Comparison of ENCODE assay signal across 1 cellular context in the genomic region with DNA sequence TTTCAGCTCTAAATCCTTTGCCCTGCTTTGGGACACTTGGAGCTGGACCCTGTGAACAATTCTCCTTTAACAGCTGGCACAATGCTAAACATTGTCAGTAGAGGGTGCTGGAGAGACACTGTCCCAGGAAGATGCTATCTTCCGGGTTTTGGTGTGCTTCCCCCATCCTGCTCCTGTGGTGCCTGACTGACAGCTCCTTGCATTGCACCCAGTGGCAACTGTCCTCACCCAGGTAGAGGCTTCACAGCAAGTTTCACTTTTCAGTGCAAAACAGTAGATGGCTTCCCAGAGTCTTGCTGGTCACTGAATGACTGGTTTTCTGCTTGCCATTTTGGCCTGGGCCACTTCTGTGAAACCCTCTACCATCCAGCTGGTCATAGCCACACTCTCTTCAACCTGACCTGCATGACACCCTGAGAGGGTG.
TF ChIP-seq lines count a peak whose summit lies in the region.

No MANE protein-coding gene starts in this region.

TF ChIP-seq in WTC11, 78 proteins besides CTCF, POLR2A, EP300 and RAD21 (continued from another document):
- TF ChIP-seq, protein P1, sequence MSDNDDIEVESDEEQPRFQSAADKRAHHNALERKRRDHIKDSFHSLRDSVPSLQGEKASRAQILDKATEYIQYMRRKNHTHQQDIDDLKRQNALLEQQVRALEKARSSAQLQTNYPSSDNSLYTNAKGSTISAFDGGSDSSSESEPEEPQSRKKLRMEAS (CRISPR knock-in tag; IDR thresholded peaks at IDR 0.05): peak; percentile 32; the same call in 1 of the 2 replicates
- TF ChIP-seq ETV6 (CRISPR knock-in tag; IDR thresholded peaks at IDR 0.05): 0 out of 2 replicates have a peak, but pooled peaks have one; percentile 15
